In the genomic region with DNA sequence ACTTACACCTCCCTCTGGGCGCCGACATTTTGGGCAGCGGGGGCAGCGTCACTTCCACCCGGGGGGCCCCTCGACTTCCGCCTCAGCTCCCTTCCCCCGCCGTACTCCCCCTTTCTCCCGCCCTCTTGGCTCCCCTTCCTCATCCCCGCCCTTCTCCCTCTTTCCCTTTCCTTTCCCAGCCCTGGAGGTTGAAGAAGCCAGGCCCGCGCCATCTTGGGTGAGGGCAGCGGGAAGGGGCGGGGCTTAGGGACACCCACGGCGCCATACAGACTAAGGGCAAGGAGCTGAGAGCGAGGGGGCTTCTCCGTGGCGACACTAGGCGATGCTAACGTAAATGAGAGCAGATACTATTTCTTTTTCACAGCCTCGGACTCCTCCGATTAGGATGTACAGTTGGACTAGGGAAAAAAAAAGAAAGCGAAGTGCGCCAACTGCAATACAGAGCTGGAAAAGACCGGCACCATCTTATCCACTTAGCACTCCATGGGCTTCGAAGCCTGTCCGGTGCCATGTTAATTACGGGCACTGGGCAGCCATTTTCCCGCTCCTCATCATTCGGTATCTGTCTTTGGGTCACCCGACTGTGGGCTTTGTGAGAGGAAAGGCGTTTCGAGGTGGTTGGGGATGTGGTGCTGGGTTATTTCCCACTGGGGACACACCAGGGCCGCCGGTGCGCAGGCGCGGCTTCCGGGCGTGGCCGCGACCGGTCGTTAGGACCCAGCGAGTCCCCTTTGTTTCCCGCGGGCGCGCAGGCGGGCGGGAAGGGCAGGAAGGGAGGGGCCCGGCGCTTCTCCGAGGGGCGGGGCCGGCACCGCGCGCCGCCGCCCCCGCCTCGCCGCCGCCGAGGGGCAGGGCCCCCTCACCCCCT, we compare ENCODE assay signal across 8 cellular contexts. TPM values are rescaled to one million over a fixed set of nuclear protein-coding genes. Genes with fewer than 3 reads are reported as not detected.
DNase-seq lines count a peak whose midpoint lies in the region; ATAC-seq and TF ChIP-seq lines count a peak whose summit lies in the region.

A gene with protein sequence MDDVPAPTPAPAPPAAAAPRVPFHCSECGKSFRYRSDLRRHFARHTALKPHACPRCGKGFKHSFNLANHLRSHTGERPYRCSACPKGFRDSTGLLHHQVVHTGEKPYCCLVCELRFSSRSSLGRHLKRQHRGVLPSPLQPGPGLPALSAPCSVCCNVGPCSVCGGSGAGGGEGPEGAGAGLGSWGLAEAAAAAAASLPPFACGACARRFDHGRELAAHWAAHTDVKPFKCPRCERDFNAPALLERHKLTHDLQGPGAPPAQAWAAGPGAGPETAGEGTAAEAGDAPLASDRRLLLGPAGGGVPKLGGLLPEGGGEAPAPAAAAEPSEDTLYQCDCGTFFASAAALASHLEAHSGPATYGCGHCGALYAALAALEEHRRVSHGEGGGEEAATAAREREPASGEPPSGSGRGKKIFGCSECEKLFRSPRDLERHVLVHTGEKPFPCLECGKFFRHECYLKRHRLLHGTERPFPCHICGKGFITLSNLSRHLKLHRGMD (minus strand): TSS at position 50 of the 868 bp plus-strand sequence. CDS start 1,652 bp downstream, outside the sequence.
Gene ZNF524 (plus strand): TSS at position 821 of the 868 bp plus-strand sequence. CDS start 1,825 bp downstream, outside the sequence.

- in situ Hi-C loops in transverse colon (cut with MboI; ENCODE audit: low pct_ligation_motif_present in 1 of 4, low pct_unique_long_range_greater_than_20kb in 1 of 4, low sequenced_read_pairs in 3 of 4), result loop anchor here in 1 of 4 donors (10.0 kb wide), 1 partner anchor 85 kb away; no protein-coding TSS in a partner anchor

- H4K91ac ChIP-seq in trophoblast cell (ENCODE audit: low read depth, low read length), result peak within 1 kb of the TSS; percentile 98

- H3K79me1 ChIP-seq in trophoblast cell (ENCODE audit: low read length), result peaks cover 19% of the 10 kb centered on the region

- ATAC-seq in HG02763 (IDR thresholded peaks at IDR 0.05; ENCODE audit: unreplicated experiment) (peak; percentile 57), Right ventricle myocardium superior (ENCODE audit: poor library complexity) (peak; percentile 91)

- H2BK5ac ChIP-seq in trophoblast cell (ENCODE audit: low read depth, low read length, poor library complexity), result peak within 1 kb of the TSS; percentile 95

- peak within 1 kb of the TSS; percentile 94 for H3K14ac ChIP-seq in trophoblast cell (ENCODE audit: low read length)

- H3K27ac ChIP-seq in trophoblast cell (ENCODE audit: low read depth, low read length) (peak within 1 kb of the TSS; percentile 95), transverse colon (peak within 1 kb of the TSS; percentile 96 to 100 (median 98))

- peaks cover 9% of the 10 kb centered on the region in 2 experiments for H3K4me1 ChIP-seq in trophoblast cell (ENCODE audit: control insufficient read depth in 1 of 2, insufficient read depth in 2 of 2, low read length in 2 of 2)
- H3K4me1 ChIP-seq in transverse colon, result peaks cover 12 to 22% (median 16%) of the 10 kb centered on the region in 4 donors

- peak within 1 kb of the TSS; percentile 91 for H2BK120ac ChIP-seq in trophoblast cell (ENCODE audit: insufficient read depth, low read length, poor library complexity)

- TF ChIP-seq POLR2A in transverse colon (IDR thresholded peaks at IDR 0.05), result peak; percentile 20

- DNase-seq in GM12864 (ENCODE audit: low read depth), result peak; percentile 95
- DNase-seq in NCI-H1436 (lab: John Stamatoyannopoulos, UW), result peak; percentile 100
- DNase-seq in SW480 (ENCODE audit: low spot score), result peak; percentile 99
- DNase-seq in activated naive CD8-positive, alpha-beta T cell treated with anti-CD3 and anti-CD28 coated beads, Interleukin-2, amount 50 U/mL, for 16 hours (ENCODE audit: low read depth, low spot score), result peak; percentile 92
- DNase-seq in Right ventricle myocardium superior, result peak; percentile 99
- peak; percentile 95 to 96 for DNase-seq in trophoblast cell
- peak; percentile 98 for DNase-seq in transverse colon

- H3K18ac ChIP-seq in trophoblast cell (ENCODE audit: low read length), result peak within 1 kb of the TSS; percentile 96

- TF ChIP-seq CTCF in GM12864 (IDR thresholded peaks at IDR 0.05; ENCODE audit: low read depth, low read length, missing control alignments), result no peak
- TF ChIP-seq CTCF in transverse colon (IDR thresholded peaks at IDR 0.05), result peak in 1 of 5 experiments; percentile 8

- H3K79me2 ChIP-seq in trophoblast cell (ENCODE audit: control insufficient read depth, insufficient read depth, low read length, poor library complexity), result peaks cover 6% of the 10 kb centered on the region

- no CpG with 5 or more reads among the region's 68 CpGs for WGBS in trophoblast cell (ENCODE audit: extremely low coverage, insufficient coverage, insufficient read length)
- WGBS in transverse colon (ENCODE audit: low coverage in 1 of 2), 2 donors, result 0% methylated on average over 35 of the region's 68 CpGs; no CpG with 5 or more reads in 1 of the 2 donors

- H2BK12ac ChIP-seq in trophoblast cell (ENCODE audit: low read length), result peak within 1 kb of the TSS; percentile 4

- H4K12ac ChIP-seq in trophoblast cell (ENCODE audit: low read depth, low read length), result peak within 1 kb of the TSS; percentile 88

- H2AK5ac ChIP-seq in trophoblast cell (ENCODE audit: low read length), result peak within 1 kb of the TSS; percentile 70

- peak within 1 kb of the TSS; percentile 82 for H2AFZ ChIP-seq in trophoblast cell (ENCODE audit: insufficient read depth, low read length, poor library complexity)

- H3K9me3 ChIP-seq in trophoblast cell (ENCODE audit: insufficient read depth, low read depth, low read length), result peaks cover 3% of the 10 kb centered on the region
- H3K9me3 ChIP-seq in transverse colon, result no peaks in the 10 kb centered on the region

- H3K4ac ChIP-seq in trophoblast cell (ENCODE audit: low read depth, low read length), result peak within 1 kb of the TSS; percentile 77

- H3K27me3 ChIP-seq in trophoblast cell (ENCODE audit: insufficient read depth, low read length) (no peaks in the 10 kb centered on the region), transverse colon (no peaks in the 10 kb centered on the region)

- H3K23ac ChIP-seq in trophoblast cell (ENCODE audit: low read length), result no peak within 1 kb of the TSS

- intact Hi-C loops in Right ventricle myocardium superior (cut with DNase I) (no loop called here), transverse colon (cut with DNase I; ENCODE audit: low total_unique reads) (loop anchor here (10.0 kb wide), 1 partner anchor 485 kb away; the partner anchor contains the start of gene PPP1R12C)

- H3K4me2 ChIP-seq in trophoblast cell (ENCODE audit: low read length), result peak within 1 kb of the TSS; percentile 86

- peaks cover 18 to 25% of the 10 kb centered on the region in 2 experiments for H3K36me3 ChIP-seq in trophoblast cell (ENCODE audit: control insufficient read depth in 1 of 2, insufficient read depth in 2 of 2, low read length in 2 of 2)
- H3K36me3 ChIP-seq in transverse colon, result peaks cover 0 to 7% (median 0%) of the 10 kb centered on the region in 4 donors

- H3K9ac ChIP-seq in trophoblast cell (ENCODE audit: low read length), result peak within 1 kb of the TSS; percentile 93

- no peak for TF ChIP-seq EP300 in transverse colon (IDR thresholded peaks at IDR 0.05; ENCODE audit: low read depth)

- peak within 1 kb of the TSS; percentile 97 for H4K8ac ChIP-seq in trophoblast cell (ENCODE audit: low read depth, low read length)

- H3K4me3 ChIP-seq in GM12864 (ENCODE audit: low read depth, low read length) (peak within 1 kb of the TSS; percentile 90), trophoblast cell (ENCODE audit: low read depth, low read length) (peak within 1 kb of the TSS; percentile 84), transverse colon (peak within 1 kb of the TSS; percentile 80 to 96 (median 86))

RNA-seq across cellular contexts. Expression of the first gene that starts in this region (rescaled TPM):
- total RNA-seq in Right ventricle myocardium superior (13.0 TPM), transverse colon (100 to 1,000 TPM in 1 of 4 donors, 10 to 100 TPM in 1, 1 to 10 TPM in 2; 8.5 to 137 (median 18.3) TPM)
- polyA plus RNA-seq in trophoblast cell (2013), result 11.2 and 12.4 TPM in 2 replicates

RNA-seq across cellular contexts. Expression of gene ZNF524, which starts in this region (rescaled TPM):
- total RNA-seq in Right ventricle myocardium superior, result 17.5 TPM
- 6.2 and 6.5 TPM in 2 replicates for polyA plus RNA-seq in trophoblast cell (2013)
- total RNA-seq in transverse colon, result 10 to 100 TPM; 17.7 to 51.1 (median 37.9) TPM

Comparison
In these comparisons a context has a peak if more than half of its experiments do, and no peak if none do; other contexts are left out.
1. Peak in every context shown above with its lines: DNase-seq, ATAC-seq, H3K4me3 ChIP-seq and H3K27ac ChIP-seq.